In genomic region chr3:10173926-10174435, GRCh38 we compare ENCODE assay signal across 8 cellular contexts. TPM values are rescaled to one million over a fixed set of nuclear protein-coding genes. Genes with fewer than 3 reads are reported as not detected.
DNase-seq lines count a peak whose midpoint lies in the region; ATAC-seq, FAIRE-seq and TF ChIP-seq lines count a peak whose summit lies in the region.

No MANE protein-coding gene starts in this region.

- H3K27me3 ChIP-seq in K562 (ENCODE audit: control insufficient read depth in 2 of 2, insufficient read depth in 2 of 2, low read length in 2 of 2): no peaks in the 10 kb centered on the region
- H3K27me3 ChIP-seq in liver (ENCODE audit: control insufficient read depth in 4 of 4, insufficient read depth in 4 of 4, low read length in 3 of 4): no peaks in the 10 kb centered on the region
- H3K27me3 ChIP-seq in tibial artery: no peaks in the 10 kb centered on the region
- no peaks in the 10 kb centered on the region for H3K27me3 ChIP-seq in GM23338 (ENCODE audit: insufficient read depth)

- H4K20me1 ChIP-seq in K562 (replicated peaks; ENCODE audit: control insufficient read depth, insufficient read depth, low read length) (no peaks in the 10 kb centered on the region), GM23338 (replicated peaks; ENCODE audit: insufficient read depth) (no peaks in the 10 kb centered on the region)

- in situ Hi-C loops in K562 (cut with MboI): no loop called here

- no peak overlapping the region for H3K4me3 Mint-ChIP-seq in GM23338

- no peaks in the 10 kb centered on the region for H3K9me2 ChIP-seq in GM23338 (ENCODE audit: insufficient read depth)

- no peaks in the 10 kb centered on the region for H3F3A ChIP-seq in GM23338 (replicated peaks; ENCODE audit: low read depth)

- peak overlapping the region; percentile 59 for H3K4me2 ChIP-seq in K562 (ENCODE audit: insufficient read depth, low read length)
- no peak overlapping the region for H3K4me2 ChIP-seq in GM23338

- H3K4me3 ChIP-seq in K562: no peak overlapping the region
- H3K4me3 ChIP-seq in liver (ENCODE audit: low read depth in 1 of 3, low read length in 3 of 3): no peak overlapping the region
- peak overlapping the region in 1 of 2 donors; percentile 24 for H3K4me3 ChIP-seq in tibial artery
- no peak overlapping the region for H3K4me3 ChIP-seq in GM23338

- H3K9me3 ChIP-seq in K562 (replicated peaks; ENCODE audit: control insufficient read depth, insufficient read depth, low read depth, low read length) (peaks cover 5% of the 10 kb centered on the region), liver (ENCODE audit: control insufficient read depth in 4 of 4, low read length in 3 of 4) (no peaks in the 10 kb centered on the region), tibial artery (no peaks in the 10 kb centered on the region)

- peak overlapping the region in 1 of 2 experiments; percentile 41; a peak in 1 of 4 replicates for H3K9ac ChIP-seq in K562 (ENCODE audit: insufficient read depth in 1 of 2, low read depth in 2 of 2, low read length in 2 of 2)
- H3K9ac ChIP-seq in liver (ENCODE audit: low read depth in 1 of 2, low read length in 2 of 2): no peak overlapping the region

- no peak for TF ChIP-seq EP300 in K562 (IDR thresholded peaks at IDR 0.05; ENCODE audit: low read length)

- TF ChIP-seq POLR2A in K562 (conservative IDR thresholded peaks at IDR 0.05): no peak

- ATAC-seq in HG02885 (IDR thresholded peaks at IDR 0.05; ENCODE audit: poor library complexity, unreplicated experiment) (peak; percentile 49), K562 (peak; percentile 75), HG03196 (IDR thresholded peaks at IDR 0.05; ENCODE audit: unreplicated experiment) (no peak), GM23338 (no peak), GM21515 (IDR thresholded peaks at IDR 0.05; ENCODE audit: unreplicated experiment) (no peak)

- peaks cover 6% of the 10 kb centered on the region for H3K36me3 Mint-ChIP-seq in GM23338 (ENCODE audit: low read depth)

- H3K27me3 Mint-ChIP-seq in GM23338 (ENCODE audit: insufficient read depth, low read depth, poor library complexity): peaks cover 4% of the 10 kb centered on the region

- no TSS peak for BruUV-seq in K562 (replicated peaks; lab: Mats Ljungman, UMichigan)

- peak; percentile 15 for FAIRE-seq in K562 (lab: Jason Lieb, UNC)

- TF ChIP-seq CTCF in K562 (IDR thresholded peaks at IDR 0.05 in 2 of 3, conservative IDR thresholded peaks at IDR 0.05 in 1 of 3; ENCODE audit: insufficient read depth in 2 of 3, low read depth in 1 of 3, low read length in 3 of 3) (no peak), liver (IDR thresholded peaks at IDR 0.05; ENCODE audit: low read depth, low read length, missing input control) (no peak), tibial artery (IDR thresholded peaks at IDR 0.05) (peak in 1 of 2 experiments; percentile 5), GM23338 (conservative IDR thresholded peaks at IDR 0.05; ENCODE audit: low read depth in 2 of 2) (no peak)

- peaks cover 9 to 11% of the 10 kb centered on the region in 2 experiments; a peak in 4 of 5 replicates for H3K4me1 ChIP-seq in K562 (replicated peaks in 1 of 2; ENCODE audit: control insufficient read depth in 2 of 2, insufficient read depth in 2 of 2, low read length in 2 of 2)
- H3K4me1 ChIP-seq in liver (ENCODE audit: control insufficient read depth in 4 of 4, insufficient read depth in 4 of 4, low read length in 3 of 4): peaks cover 0 to 10% (median 6%) of the 10 kb centered on the region in 4 donors
- H3K4me1 ChIP-seq in tibial artery: peaks cover 0 to 20% (median 13%) of the 10 kb centered on the region in 4 donors
- H3K4me1 ChIP-seq in GM23338 (ENCODE audit: insufficient read depth): no peaks in the 10 kb centered on the region

- H3K27ac ChIP-seq in K562 (ENCODE audit: extremely low read depth, low read depth, low read length) (no peak overlapping the region; the same call in 2 of the 3 replicates), liver (ENCODE audit: low read depth in 1 of 2, low read length in 2 of 2) (peak overlapping the region; percentile 66 to 82), tibial artery (peak overlapping the region; percentile 89 to 91), GM23338 (ENCODE audit: low read depth) (no peak overlapping the region)

- CTCF ChIA-PET in K562 (lab: Yijun Ruan, JAX; ENCODE audit: low intra/inter-chr PET ratio): interaction anchor here (0.7 kb wide), 1 partner anchor 12 kb away, joined by 3 read pairs; no protein-coding TSS in a partner anchor

- no peak for TF ChIP-seq RAD21 in K562 (CRISPR knock-in tag; conservative IDR thresholded peaks at IDR 0.05 in 1 of 2, IDR thresholded peaks at IDR 0.05 in 1 of 2)
- TF ChIP-seq RAD21 in liver (IDR thresholded peaks at IDR 0.05): peak; percentile 34 to 47

- peaks cover 16% of the 10 kb centered on the region for H3K9me3 Mint-ChIP-seq in GM23338

- POLR2A ChIA-PET in K562 (lab: Yijun Ruan, JAX): interaction anchor here (0.7 to 3.0 kb wide), 7 partner anchors 9 to 27 kb away, joined by 3 to 15 read pairs (median 6); partner anchors contain the start of gene IRAK2

- DNase-seq in AG08395 (ENCODE audit: low spot score): peak; percentile 93
- DNase-seq in K562 (ENCODE audit: extremely low read depth in 1 of 4, low spot score in 3 of 4): peak; percentile 50 to 61 (median 56)
- DNase-seq in tibial artery: peak; percentile 91 to 95
- no peak for DNase-seq in GM23338 (ENCODE audit: low spot score)

- WGBS in K562 (ENCODE audit: insufficient coverage, low coverage, missing lambda C conversion rate): 18% methylated on average over 6 of the region's 6 CpGs
- WGBS in liver: 36% methylated on average over 6 of the region's 6 CpGs

- no peaks in the 10 kb centered on the region for H3K9me1 ChIP-seq in K562 (ENCODE audit: control insufficient read depth, insufficient read depth, low read length)

- H2AFZ ChIP-seq in K562 (ENCODE audit: low read depth, low read length) (peak overlapping the region; percentile 22; the same call in 1 of the 2 replicates), GM23338 (no peak overlapping the region)

- no peaks in the 10 kb centered on the region for H3K36me3 ChIP-seq in K562 (ENCODE audit: control insufficient read depth, insufficient read depth, low read length)
- peaks cover 0 to 10% (median 2%) of the 10 kb centered on the region in 4 donors for H3K36me3 ChIP-seq in liver (ENCODE audit: control insufficient read depth in 4 of 4, insufficient read depth in 3 of 4, low read depth in 1 of 4, low read length in 3 of 4)
- peaks cover 0 to 14% (median 0%) of the 10 kb centered on the region in 3 donors for H3K36me3 ChIP-seq in tibial artery
- H3K36me3 ChIP-seq in GM23338 (ENCODE audit: insufficient read depth): peaks cover 5% of the 10 kb centered on the region; the same call in 1 of the 2 replicates

- intact Hi-C loops in K562 (cut with micrococcal nuclease) (no loop called here), tibial artery (cut with DNase I; ENCODE audit: low total_unique reads) (no loop called here)

- no peaks in the 10 kb centered on the region; the same call in 2 of the 3 replicates for H3K4me1 Mint-ChIP-seq in GM23338

- H3K79me2 ChIP-seq in K562 (ENCODE audit: control insufficient read depth, insufficient read depth, low read length) (no peaks in the 10 kb centered on the region), GM23338 (replicated peaks; ENCODE audit: insufficient read depth) (no peaks in the 10 kb centered on the region)

- H3K27ac Mint-ChIP-seq in GM23338: no peak overlapping the region; the same call in 1 of the 2 replicates

RNA-seq across cellular contexts. Expression of gene IRAK2, which starts 9.3 kb away (rescaled TPM):
- total RNA-seq in K562 (2011; cell fraction: chromatin; rRNA removed; ENCODE audit: low replicate concordance): 3.6 and 5.6 TPM in 2 replicates
- 3.4 and 4.5 TPM in 2 replicates for total RNA-seq in K562 (2011; cell fraction: nucleolus; rRNA removed)
- 3.7 and 4.1 TPM in 2 replicates for total RNA-seq in K562 (2011; cell fraction: nucleoplasm; rRNA removed)
- total RNA-seq in K562 (2014; rRNA removed) (2.5 and 4.7 TPM in 2 replicates), K562 (2014; rRNA removed; fragmentation: Illumina TruSeq; extraction: Trizol) (2.7 TPM in 2 replicates), K562 (2015; rRNA removed; fragmentation: Illumina TruSeq; extraction: Trizol) (1.7 and 1.8 TPM in 2 replicates), K562 (2021) (3.1 and 3.2 TPM in 2 replicates), liver (1 to 10 TPM; 7.1 to 9.3 TPM)
- polyA plus RNA-seq in K562 (2011; rRNA removed) (3.6 and 4.4 TPM in 2 replicates), K562 (2014; fragmentation: Illumina TruSeq; extraction: Trizol) (3.2 and 3.8 TPM in 2 replicates), K562 (2014; fragmentation: Nextera tagmentation; extraction: Ambion mirVana) (1 to 10 TPM in 1 of 2 experiments, under 1 TPM in 1; 0.42 to 1.0 TPM), K562 (2014; rRNA removed) (2.7 and 2.9 TPM in 2 replicates), liver (1 to 10 TPM; 2.7 to 4.6 TPM), GM23338 (2016; fragmentation: Nextera tagmentation; extraction: Ambion mirVana) (0.37 and 0.68 TPM in 2 replicates)
- 4.2 and 5.7 TPM in 2 replicates for polyA plus RNA-seq in K562 (2011; cell fraction: cytosol; rRNA removed)
- 1.3 and 1.9 TPM in 2 replicates for polyA plus RNA-seq in K562 (2011; cell fraction: nucleus; rRNA removed)
- polyA plus RNA-seq in K562 (2012): 1.8 and 2.8 TPM in 2 replicates
- 2.3 and 3.5 TPM in 2 replicates for polyA minus RNA-seq in K562 (2011; rRNA and poly(A)+ RNA removed)
- polyA minus RNA-seq in K562 (2011; cell fraction: cytosol; rRNA and poly(A)+ RNA removed): 1.9 and 3.1 TPM in 2 replicates
- 1.1 and 1.2 TPM in 2 replicates for polyA minus RNA-seq in K562 (2011; cell fraction: nucleus; rRNA and poly(A)+ RNA removed)
- total RNA-seq in GM23338 (2014; rRNA removed; shearing (Covaris generic)): 0.85 and 1.4 TPM in 2 replicates

RNA-seq across cellular contexts. Expression of gene VHL, which starts 32.4 kb away (rescaled TPM):
- 75.2 and 83.6 TPM in 2 replicates for total RNA-seq in K562 (2011; cell fraction: chromatin; rRNA removed; ENCODE audit: low replicate concordance)
- total RNA-seq in K562 (2011; cell fraction: nucleolus; rRNA removed): 45.5 and 50.2 TPM in 2 replicates
- total RNA-seq in K562 (2011; cell fraction: nucleoplasm; rRNA removed): 91.8 and 160 TPM in 2 replicates
- total RNA-seq in K562 (2014; rRNA removed) (73.9 and 82.2 TPM in 2 replicates), K562 (2014; rRNA removed; fragmentation: Illumina TruSeq; extraction: Trizol) (109 and 120 TPM in 2 replicates), K562 (2015; rRNA removed; fragmentation: Illumina TruSeq; extraction: Trizol) (90.5 and 91.1 TPM in 2 replicates), K562 (2021) (79.4 and 93.6 TPM in 2 replicates), liver (10 to 100 TPM; 28.3 to 33.6 TPM)
- polyA plus RNA-seq in K562 (2011; rRNA removed) (49.8 and 55.3 TPM in 2 replicates), K562 (2014; fragmentation: Illumina TruSeq; extraction: Trizol) (73.5 and 84.1 TPM in 2 replicates), K562 (2014; fragmentation: Nextera tagmentation; extraction: Ambion mirVana) (10 to 100 TPM; 16.3 to 22.7 TPM), K562 (2014; rRNA removed) (58.7 and 74.2 TPM in 2 replicates), liver (1 to 10 TPM; 5.6 to 8.3 TPM), GM23338 (2016; fragmentation: Nextera tagmentation; extraction: Ambion mirVana) (16.7 and 18.7 TPM in 2 replicates)
- polyA plus RNA-seq in K562 (2011; cell fraction: cytosol; rRNA removed): 19.7 and 34.1 TPM in 2 replicates
- polyA plus RNA-seq in K562 (2011; cell fraction: nucleus; rRNA removed): 35.5 and 39.4 TPM in 2 replicates
- 78.7 and 123 TPM in 2 replicates for polyA plus RNA-seq in K562 (2012)
- 70.6 and 72.7 TPM in 2 replicates for polyA minus RNA-seq in K562 (2011; rRNA and poly(A)+ RNA removed)
- 22.2 and 30.4 TPM in 2 replicates for polyA minus RNA-seq in K562 (2011; cell fraction: cytosol; rRNA and poly(A)+ RNA removed)
- 11.8 and 13.1 TPM in 2 replicates for polyA minus RNA-seq in K562 (2011; cell fraction: nucleus; rRNA and poly(A)+ RNA removed)
- 46.7 and 62.8 TPM in 2 replicates for total RNA-seq in GM23338 (2014; rRNA removed; shearing (Covaris generic))

RNA-seq across cellular contexts. Expression of gene BRK1, which starts 58.5 kb away (rescaled TPM):
- total RNA-seq in K562 (2011; cell fraction: chromatin; rRNA removed; ENCODE audit: low replicate concordance): 34.5 and 36.9 TPM in 2 replicates
- 28.4 and 29.7 TPM in 2 replicates for total RNA-seq in K562 (2011; cell fraction: nucleolus; rRNA removed)
- total RNA-seq in K562 (2011; cell fraction: nucleoplasm; rRNA removed): 50.7 and 104 TPM in 2 replicates
- total RNA-seq in K562 (2014; rRNA removed) (105 and 110 TPM in 2 replicates), K562 (2014; rRNA removed; fragmentation: Illumina TruSeq; extraction: Trizol) (148 and 174 TPM in 2 replicates), K562 (2015; rRNA removed; fragmentation: Illumina TruSeq; extraction: Trizol) (148 and 161 TPM in 2 replicates), K562 (2021) (139 and 140 TPM in 2 replicates), liver (10 to 100 TPM; 28.3 to 56.2 TPM)
- polyA plus RNA-seq in K562 (2011; rRNA removed) (295 and 316 TPM in 2 replicates), K562 (2014; fragmentation: Illumina TruSeq; extraction: Trizol) (250 and 293 TPM in 2 replicates), K562 (2014; fragmentation: Nextera tagmentation; extraction: Ambion mirVana) (100 to 1,000 TPM; 538 to 634 TPM), K562 (2014; rRNA removed) (252 and 265 TPM in 2 replicates), liver (10 to 100 TPM; 79.6 to 82.2 TPM), GM23338 (2016; fragmentation: Nextera tagmentation; extraction: Ambion mirVana) (148 and 165 TPM in 2 replicates)
- 189 and 259 TPM in 2 replicates for polyA plus RNA-seq in K562 (2011; cell fraction: cytosol; rRNA removed)
- 67.0 and 104 TPM in 2 replicates for polyA plus RNA-seq in K562 (2011; cell fraction: nucleus; rRNA removed)
- polyA plus RNA-seq in K562 (2012): 244 and 289 TPM in 2 replicates
- polyA minus RNA-seq in K562 (2011; rRNA and poly(A)+ RNA removed): 110 and 120 TPM in 2 replicates
- 37.0 and 45.9 TPM in 2 replicates for polyA minus RNA-seq in K562 (2011; cell fraction: cytosol; rRNA and poly(A)+ RNA removed)
- 11.7 and 28.9 TPM in 2 replicates for polyA minus RNA-seq in K562 (2011; cell fraction: nucleus; rRNA and poly(A)+ RNA removed)
- 104 and 130 TPM in 2 replicates for total RNA-seq in GM23338 (2014; rRNA removed; shearing (Covaris generic))

Comparison
In these comparisons a context has a peak if more than half of its experiments do, and no peak if none do; other contexts are left out.
1. ATAC-seq: peak in HG02885 (single experiment) and K562 (single experiment); none in HG03196 (single experiment), GM23338 (single experiment) and GM21515 (single experiment).
2. H3K27ac ChIP-seq: peak in liver (2 of 2) and tibial artery (2 of 2); none in K562 (single experiment) and GM23338 (single experiment).